Comparison of ENCODE assay signal across 8 cellular contexts in the genomic region with DNA sequence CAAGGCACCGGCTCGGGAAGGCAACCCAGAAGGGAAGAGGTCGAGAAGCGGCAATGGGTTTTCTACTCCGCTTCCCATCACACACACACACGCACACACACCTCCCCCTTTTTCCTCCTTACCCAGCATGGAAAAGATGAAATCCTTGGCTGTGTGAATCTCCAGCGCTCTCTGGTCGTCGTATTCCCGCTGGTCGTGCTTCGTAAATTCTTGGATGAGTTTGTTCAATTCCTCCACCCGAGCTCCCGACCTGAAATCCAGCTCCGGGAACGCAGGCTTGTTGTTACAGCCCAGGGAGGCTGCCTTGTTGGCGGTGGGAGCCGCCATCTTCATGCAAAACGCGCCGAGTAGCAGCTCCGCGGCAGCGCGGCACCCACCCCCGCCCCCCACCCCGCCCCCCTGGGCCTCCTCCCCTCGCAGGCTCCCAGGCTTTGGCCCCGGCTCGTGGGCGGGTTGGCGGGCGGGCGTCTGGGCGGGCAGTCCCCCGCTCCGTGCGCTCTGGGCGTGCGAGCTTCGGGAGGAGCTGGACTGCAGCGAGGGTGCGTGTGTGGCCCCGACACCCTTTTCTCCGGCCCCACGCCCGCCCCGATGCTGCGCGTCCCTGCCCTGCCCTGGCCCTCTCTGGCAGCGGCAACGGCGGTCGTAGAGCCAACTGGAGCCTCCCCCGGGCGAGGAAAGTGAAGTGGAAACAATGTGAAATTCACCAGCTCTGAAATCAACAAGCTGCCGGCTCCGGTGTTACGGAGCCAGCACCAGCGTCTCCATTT. TPM values are rescaled to one million over a fixed set of nuclear protein-coding genes. Genes with fewer than 3 reads are reported as not detected.
DNase-seq lines count a peak whose midpoint lies in the region; ATAC-seq and TF ChIP-seq lines count a peak whose summit lies in the region.

A gene with protein sequence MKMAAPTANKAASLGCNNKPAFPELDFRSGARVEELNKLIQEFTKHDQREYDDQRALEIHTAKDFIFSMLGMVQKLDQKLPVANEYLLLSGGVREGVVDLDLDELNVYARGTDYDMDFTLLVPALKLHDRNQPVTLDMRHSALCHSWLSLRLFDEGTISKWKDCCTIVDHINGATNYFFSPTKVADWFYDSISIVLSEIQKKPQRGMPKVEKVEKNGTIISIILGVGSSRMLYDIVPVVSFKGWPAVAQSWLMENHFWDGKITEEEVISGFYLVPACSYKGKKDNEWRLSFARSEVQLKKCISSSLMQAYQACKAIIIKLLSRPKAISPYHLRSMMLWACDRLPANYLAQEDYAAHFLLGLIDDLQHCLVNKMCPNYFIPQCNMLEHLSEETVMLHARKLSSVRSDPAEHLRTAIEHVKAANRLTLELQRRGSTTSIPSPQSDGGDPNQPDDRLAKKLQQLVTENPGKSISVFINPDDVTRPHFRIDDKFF (minus strand): TSS at position 349 of the 767 bp plus-strand sequence. CDS start 16 bp downstream, at position 333.

- peak within 1 kb of the TSS; percentile 87 for H3K27ac Mint-ChIP-seq in activated CD4-positive, alpha-beta T cell treated with anti-CD3 and anti-CD28 coated beads, Interleukin-2, amount 10 ng/mL, durations not matched to agents 7 days and 5 days

- H3K4me1 Mint-ChIP-seq in activated CD4-positive, alpha-beta T cell treated with anti-CD3 and anti-CD28 coated beads, Interleukin-2, amount 10 ng/mL, durations not matched to agents 7 days and 5 days, result peaks cover 45% of the 10 kb centered on the region

- peaks cover 4% of the 10 kb centered on the region for H3K9me3 Mint-ChIP-seq in activated CD4-positive, alpha-beta T cell treated with anti-CD3 and anti-CD28 coated beads, Interleukin-2, amount 10 ng/mL, durations not matched to agents 7 days and 5 days

- peak; percentile 86 for DNase-seq in AG10803 (ENCODE audit: low read depth)
- DNase-seq in NCI-H226, result peak; percentile 92
- peak; percentile 50 for DNase-seq in activated CD4-positive, alpha-beta T cell treated with anti-CD3 and anti-CD28 coated beads, Interleukin-2, amount 10 ng/mL, durations not matched to agents 7 days and 5 days
- DNase-seq in dermis blood vessel endothelial cell, result peak; percentile 80
- DNase-seq in left lobe of liver (ENCODE audit: low spot score), result peak; percentile 58
- peak; percentile 44 for DNase-seq in stimulated activated CD4-positive, alpha-beta T cell treated with anti-CD3 and anti-CD28 coated beads, Interleukin-2, amount 100 ng/mL, for 4 hours (ENCODE audit: low read depth)

- H3K4me3 ChIP-seq in AG10803 (ENCODE audit: low read length), result peak within 1 kb of the TSS; percentile 94

- H3K36me3 Mint-ChIP-seq in activated CD4-positive, alpha-beta T cell treated with anti-CD3 and anti-CD28 coated beads, Interleukin-2, amount 10 ng/mL, durations not matched to agents 7 days and 5 days (ENCODE audit: low read depth), result peaks cover 8% of the 10 kb centered on the region

- TF ChIP-seq CTCF in AG10803 (conservative IDR thresholded peaks at IDR 0.05; ENCODE audit: low read length), result no peak

- CTCF ChIA-PET in activated CD4-positive, alpha-beta T cell treated with anti-CD3 and anti-CD28 coated beads, Interleukin-2, amount 10 ng/mL, durations not matched to agents 7 days and 5 days (lab: Charles Lee), result interaction anchor here (0.7 to 2.8 kb wide), 8 partner anchors 10 to 104 kb away, joined by 3 to 8 read pairs (median 4); no protein-coding TSS in a partner anchor

- POLR2A ChIA-PET in activated CD4-positive, alpha-beta T cell treated with anti-CD3 and anti-CD28 coated beads, Interleukin-2, amount 10 ng/mL, durations not matched to agents 7 days and 5 days (lab: Charles Lee), result interaction anchor here (0.6 kb wide), 1 partner anchor 12 kb away, joined by 6 read pairs; no protein-coding TSS in a partner anchor

- ATAC-seq in GM19043 (IDR thresholded peaks at IDR 0.05; ENCODE audit: low read depth, unreplicated experiment) (peak; percentile 48), HG03159 (IDR thresholded peaks at IDR 0.05; ENCODE audit: unreplicated experiment) (peak; percentile 60), left lobe of liver (peak; percentile 81)

- H3K4me3 Mint-ChIP-seq in activated CD4-positive, alpha-beta T cell treated with anti-CD3 and anti-CD28 coated beads, Interleukin-2, amount 10 ng/mL, durations not matched to agents 7 days and 5 days, result peak within 1 kb of the TSS; percentile 83

- H3K27me3 Mint-ChIP-seq in activated CD4-positive, alpha-beta T cell treated with anti-CD3 and anti-CD28 coated beads, Interleukin-2, amount 10 ng/mL, durations not matched to agents 7 days and 5 days, result peaks cover 68% of the 10 kb centered on the region

RNA-seq across cellular contexts. Expression of the gene that starts here (rescaled TPM):
- 1 to 10 TPM; 6.6 to 7.7 TPM for total RNA-seq in activated CD4-positive, alpha-beta T cell treated with anti-CD3 and anti-CD28 coated beads, Interleukin-2, amount 10 ng/mL, durations not matched to agents 7 days and 5 days
- total RNA-seq in dermis blood vessel endothelial cell, result 3.9 and 4.0 TPM in 2 replicates
- 0.23 TPM for total RNA-seq in left lobe of liver

Comparison
In these comparisons a context has a peak if more than half of its experiments do, and no peak if none do; other contexts are left out.
1. Peak in every context shown above with its lines: DNase-seq, ATAC-seq and H3K4me3 ChIP-seq.
2. Peak in DNase-seq and ATAC-seq in left lobe of liver; RNA of the gene not detected or under 1 TPM.